In genomic region chr1:169271094-169271493, GRCh38 we compare ENCODE assay signal across 10 cellular contexts.
A peak's percentile ranks its signal among the peaks of the same experiment; 100 is the strongest.
DNase-seq lines count a peak whose midpoint lies in the region; ATAC-seq and TF ChIP-seq lines count a peak whose summit lies in the region.
"Had no signal": no experiment of that assay in that cellular context is flagged by ENCODE, and none has a peak within 500 bp of the region (broad histone marks: within the 10 kb centered on the region; RNA-seq: fewer than 3 reads in every experiment).

No MANE protein-coding gene starts in this region.

- TF ChIP-seq POLR2A in Peyer's patch (IDR thresholded peaks at IDR 0.05), result no peak

- in situ Hi-C loops in G401 (cut with HindIII; ENCODE audit: low sequenced_read_pairs), result no loop called here

- H3K36me3 ChIP-seq in left ventricle myocardium inferior (no peaks in the 10 kb centered on the region), Peyer's patch (no peaks in the 10 kb centered on the region)

- H3K9me3 ChIP-seq in left ventricle myocardium inferior (replicated peaks) (peaks cover 17% of the 10 kb centered on the region), Peyer's patch (no peaks in the 10 kb centered on the region)

- H3K4me1 ChIP-seq in left ventricle myocardium inferior (peaks cover 11% of the 10 kb centered on the region), Peyer's patch (peaks cover 0 to 8% (median 0%) of the 10 kb centered on the region in 4 donors)

- intact Hi-C loops in left ventricle myocardium inferior (cut with micrococcal nuclease), result no loop called here
- intact Hi-C loops in Right ventricle myocardium inferior (cut with DNase I), result no loop called here

- H3K27me3 ChIP-seq in left ventricle myocardium inferior (ENCODE audit: low read depth), result no peaks in the 10 kb centered on the region
- no peaks in the 10 kb centered on the region for H3K27me3 ChIP-seq in Peyer's patch
- H3K27me3 ChIP-seq: dorsolateral prefrontal cortex had no signal

- no peak overlapping the region for H3K4me3 ChIP-seq in left ventricle myocardium inferior
- H3K4me3 ChIP-seq in fibroblast of pulmonary artery (replicated peaks; ENCODE audit: low read depth, low read length), result no peak overlapping the region
- no peak overlapping the region for H3K4me3 ChIP-seq in Peyer's patch
- H3K4me3 ChIP-seq: dorsolateral prefrontal cortex had no signal

- peak; percentile 36 for TF ChIP-seq CTCF in left ventricle myocardium inferior (IDR thresholded peaks at IDR 0.05; ENCODE audit: borderline replicate concordance)
- peak; percentile 25 for TF ChIP-seq CTCF in fibroblast of pulmonary artery (IDR thresholded peaks at IDR 0.05; ENCODE audit: low read length, missing control alignments)
- peak in 1 of 6 experiments; percentile 32 for TF ChIP-seq CTCF in Peyer's patch (IDR thresholded peaks at IDR 0.05)

- H3K27ac ChIP-seq in left ventricle myocardium inferior (replicated peaks) (no peak overlapping the region), Peyer's patch (no peak overlapping the region)

- no peak for ATAC-seq in Right ventricle myocardium inferior

- DNase-seq in left ventricle myocardium inferior, result no peak
- DNase-seq in Right ventricle myocardium inferior (ENCODE audit: missing footprints), result no peak
- DNase-seq in HUDEP-2 (lab: John Stamatoyannopoulos, UW; ENCODE audit: unreplicated experiment in 76 of 76), result peak in 46 of 76 experiments; percentile 1 to 85 (median 56)
- peak; percentile 47 for DNase-seq in fibroblast of pulmonary artery (ENCODE audit: low read depth)
- DNase-seq in NCI-H345 treated with DMSO at 0.1 percent for 48 hours (lab: John Stamatoyannopoulos, UW; ENCODE audit: unreplicated experiment), result no peak
- DNase-seq in Peyer's patch, result no peak
- no peak for DNase-seq in activated effector memory CD4-positive, alpha-beta T cell treated with Interleukin-2 at 50 U/mL for 16 hours
- no peak for DNase-seq in G401 (ENCODE audit: low spot score)
- DNase-seq: dorsolateral prefrontal cortex, NCI-H345 had no signal

Comparison
In these comparisons a context has a peak if more than half of its experiments do, and no peak if none do; other contexts are left out.
1. DNase-seq: peak in HUDEP-2 (46 of 76) and fibroblast of pulmonary artery (single experiment); none in left ventricle myocardium inferior (single experiment), Right ventricle myocardium inferior (single experiment), NCI-H345 treated with DMSO at 0.1 percent for 48 hours (single experiment), Peyer's patch (0 of 3), activated effector memory CD4-positive, alpha-beta T cell treated with Interleukin-2 at 50 U/mL for 16 hours (single experiment) and G401 (single experiment).